1 cellular context compared by ENCODE assay signal in the genomic region with DNA sequence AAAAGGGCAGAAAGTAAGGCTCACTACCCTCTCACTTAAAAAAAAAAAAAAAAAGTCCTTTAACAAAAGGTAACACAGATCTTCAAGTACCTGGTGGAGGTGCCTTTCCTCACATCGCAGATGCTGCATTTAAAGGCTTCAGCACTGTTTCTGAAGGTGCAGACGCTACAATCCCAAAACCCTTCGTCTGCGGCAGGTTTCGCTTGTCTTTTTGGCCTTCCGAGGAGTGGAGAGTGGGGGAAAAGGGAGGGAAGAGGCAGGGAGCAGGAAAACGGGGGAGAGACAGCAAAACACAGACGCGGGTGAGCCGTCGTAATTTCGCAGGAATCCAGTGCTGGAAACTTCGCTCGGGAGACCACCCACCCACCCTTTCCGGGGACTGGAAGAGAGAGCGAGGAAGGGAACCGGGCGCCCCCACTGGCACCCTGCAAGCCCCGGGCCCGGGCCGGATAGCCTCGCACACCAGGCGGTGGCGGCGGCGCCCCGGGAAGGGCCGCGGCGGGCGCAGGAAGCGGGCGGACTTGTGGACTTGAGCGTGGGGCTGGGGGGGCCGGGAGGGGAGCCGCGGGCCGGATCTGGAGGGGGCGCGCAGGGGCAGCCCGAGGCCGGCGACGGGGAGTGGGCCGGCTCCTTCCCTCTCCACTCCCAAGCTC.
TF ChIP-seq lines count a peak whose summit lies in the region.

Gene RYBP, minus strand, starts transcription at position 216 of the 653 bp plus-strand sequence.

TF ChIP-seq in HEK293, 187 proteins besides CTCF, POLR2A, EP300 and RAD21 (continued from another document):
- peak; percentile 93 for TF ChIP-seq ZNF398 (tag by site-specific recombination; IDR thresholded peaks at IDR 0.05)
- TF ChIP-seq ZNF510 (tag by site-specific recombination; IDR thresholded peaks at IDR 0.05; ENCODE audit: insufficient replicate concordance), result no peak
- TF ChIP-seq PRDM10 (tag by site-specific recombination; IDR thresholded peaks at IDR 0.05), result 0 out of 2 replicates have a peak, but pooled peaks have one; percentile 24
- peak; percentile 43; the same call in 1 of the 2 replicates for TF ChIP-seq ZNF600 (tag by site-specific recombination; IDR thresholded peaks at IDR 0.05)
- 0 out of 2 replicates have a peak, but pooled peaks have one; percentile 33 for TF ChIP-seq ZNF501 (tag by site-specific recombination; IDR thresholded peaks at IDR 0.05)
- 0 out of 2 replicates have a peak, but pooled peaks have one; percentile 33 for TF ChIP-seq EGR2 (tag by site-specific recombination; IDR thresholded peaks at IDR 0.05; ENCODE audit: low read depth)
- TF ChIP-seq ZNF335 (tag by site-specific recombination; conservative IDR thresholded peaks at IDR 0.05), result peak; percentile 62
- no peak for TF ChIP-seq ZNF112 (tag by site-specific recombination; IDR thresholded peaks at IDR 0.05)
- TF ChIP-seq ZSCAN4 (tag by site-specific recombination; IDR thresholded peaks at IDR 0.05), result no peak
- TF ChIP-seq SCRT1 (tag by site-specific recombination; IDR thresholded peaks at IDR 0.05; ENCODE audit: borderline replicate concordance), result peak; percentile 88; the same call in 1 of the 2 replicates
- TF ChIP-seq SCRT2 (tag by site-specific recombination; IDR thresholded peaks at IDR 0.05), result peak; percentile 73
- 0 out of 2 replicates have a peak, but pooled peaks have one; percentile 23 for TF ChIP-seq ZBTB48 (tag by site-specific recombination; IDR thresholded peaks at IDR 0.05)
- TF ChIP-seq ZBTB26 (tag by site-specific recombination; optimal IDR thresholded peaks at IDR 0.05), result peak; percentile 46
- peak; percentile 81 for TF ChIP-seq PRDM1 (tag by site-specific recombination; IDR thresholded peaks at IDR 0.05)
- TF ChIP-seq, protein P1, sequence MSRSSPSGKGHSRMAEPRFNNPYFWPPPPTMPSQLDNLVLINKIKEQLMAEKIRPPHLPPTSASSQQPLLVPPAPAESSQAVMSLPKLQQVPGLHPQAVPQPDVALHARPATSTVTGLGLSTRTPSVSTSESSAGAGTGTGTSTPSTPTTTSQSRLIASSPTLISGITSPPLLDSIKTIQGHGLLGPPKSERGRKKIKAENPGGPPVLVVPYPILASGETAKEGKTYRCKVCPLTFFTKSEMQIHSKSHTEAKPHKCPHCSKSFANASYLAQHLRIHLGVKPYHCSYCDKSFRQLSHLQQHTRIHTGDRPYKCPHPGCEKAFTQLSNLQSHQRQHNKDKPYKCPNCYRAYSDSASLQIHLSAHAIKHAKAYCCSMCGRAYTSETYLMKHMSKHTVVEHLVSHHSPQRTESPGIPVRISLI (tag by site-specific recombination; IDR thresholded peaks at IDR 0.05), result peak; percentile 68; the same call in 1 of the 2 replicates
- peak; percentile 90 for TF ChIP-seq ZBTB8A (tag by site-specific recombination; IDR thresholded peaks at IDR 0.05)
